9 cellular contexts compared by ENCODE assay signal in the genomic region with DNA sequence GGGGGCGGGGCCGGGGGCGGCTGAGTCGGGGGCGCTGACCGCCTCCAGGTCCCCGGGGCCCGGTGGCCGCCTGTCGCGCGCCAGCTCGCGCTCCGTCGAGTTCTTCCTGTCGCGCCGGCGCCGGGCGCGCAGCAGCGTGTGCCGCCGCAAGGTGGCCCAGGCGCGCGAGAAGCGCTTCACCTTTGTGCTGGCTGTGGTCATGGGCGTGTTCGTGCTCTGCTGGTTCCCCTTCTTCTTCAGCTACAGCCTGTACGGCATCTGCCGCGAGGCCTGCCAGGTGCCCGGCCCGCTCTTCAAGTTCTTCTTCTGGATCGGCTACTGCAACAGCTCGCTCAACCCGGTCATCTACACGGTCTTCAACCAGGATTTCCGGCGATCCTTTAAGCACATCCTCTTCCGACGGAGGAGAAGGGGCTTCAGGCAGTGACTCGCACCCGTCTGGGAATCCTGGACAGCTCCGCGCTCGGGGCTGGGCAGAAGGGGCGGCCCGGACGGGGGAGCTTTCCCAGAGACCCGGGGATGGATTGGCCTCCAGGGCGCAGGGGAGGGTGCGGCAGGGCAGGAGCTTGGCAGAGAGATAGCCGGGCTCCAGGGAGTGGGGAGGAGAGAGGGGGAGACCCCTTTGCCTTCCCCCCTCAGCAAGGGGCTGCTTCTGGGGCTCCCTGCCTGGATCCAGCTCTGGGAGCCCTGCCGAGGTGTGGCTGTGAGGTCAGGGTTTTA. TPM values are rescaled to one million over a fixed set of nuclear protein-coding genes. Genes with fewer than 3 reads are reported as not detected.
A peak's percentile ranks its signal among the peaks of the same experiment; 100 is the strongest.
DNase-seq lines count a peak whose midpoint lies in the region; ATAC-seq and TF ChIP-seq lines count a peak whose summit lies in the region.
"Had no signal": no experiment of that assay in that cellular context is flagged by ENCODE, and none has a peak within 500 bp of the region (broad histone marks: within the 10 kb centered on the region; RNA-seq: fewer than 3 reads in every experiment).

No MANE protein-coding gene starts in this region.

- H3K4me1 Mint-ChIP-seq in IgD-negative memory B cell (peaks cover 0 to 4% (median 1%) of the 10 kb centered on the region in 3 donors), chondrocyte (ENCODE audit: low read depth) (peaks cover 8% of the 10 kb centered on the region), naive B cell (peaks cover 3 to 11% (median 5%) of the 10 kb centered on the region in 3 donors)

- peak in 1 of 2 donors; percentile 27 for ATAC-seq in naive B cell (ENCODE audit: low read depth in 2 of 2)
- ATAC-seq in HG03354 (IDR thresholded peaks at IDR 0.05; ENCODE audit: poor library complexity, severe bottlenecking, unreplicated experiment), result no peak
- ATAC-seq in GM21381 (IDR thresholded peaks at IDR 0.05; ENCODE audit: unreplicated experiment), result no peak
- ATAC-seq in HG02870 (IDR thresholded peaks at IDR 0.05; ENCODE audit: unreplicated experiment), result no peak
- ATAC-seq: K562 had no signal

- TF ChIP-seq CTCF in chondrocyte (IDR thresholded peaks at IDR 0.05), result no peak

- no peak overlapping the region for H3K27ac Mint-ChIP-seq in IgD-negative memory B cell
- H3K27ac Mint-ChIP-seq in chondrocyte (ENCODE audit: unreplicated experiment), result no peak overlapping the region
- peak overlapping the region in 2 of 6 donors; percentile 56 to 74 for H3K27ac Mint-ChIP-seq in naive B cell

- peaks cover 34% of the 10 kb centered on the region for H3K27me3 Mint-ChIP-seq in IgD-negative memory B cell
- H3K27me3 Mint-ChIP-seq in chondrocyte (ENCODE audit: low read depth), result peaks cover 41% of the 10 kb centered on the region
- H3K27me3 Mint-ChIP-seq in naive B cell, result peaks cover 13 to 60% (median 44%) of the 10 kb centered on the region in 3 donors

- H3K9me3 Mint-ChIP-seq in IgD-negative memory B cell, result peaks cover 0 to 2% (median 0%) of the 10 kb centered on the region in 3 donors
- no peaks in the 10 kb centered on the region for H3K9me3 Mint-ChIP-seq in chondrocyte (ENCODE audit: low read depth)
- H3K9me3 Mint-ChIP-seq in naive B cell, result peaks cover 0 to 2% (median 0%) of the 10 kb centered on the region in 7 donors

- DNase-seq in D341Med (ENCODE audit: low spot score) (peak; percentile 83), chondrocyte (ENCODE audit: low spot score) (no peak), naive B cell (no peak), NCI-H1048 (lab: John Stamatoyannopoulos, UW) (no peak)

- H3K4me3 Mint-ChIP-seq in IgD-negative memory B cell, result peak overlapping the region; percentile 18 to 81 (median 50)
- H3K4me3 Mint-ChIP-seq in chondrocyte (ENCODE audit: unreplicated experiment), result peak overlapping the region; percentile 61
- H3K4me3 Mint-ChIP-seq in naive B cell, result peak overlapping the region in 6 of 8 donors; percentile 25 to 64 (median 51)

- no peaks in the 10 kb centered on the region for H3K36me3 Mint-ChIP-seq in IgD-negative memory B cell
- peaks cover 1% of the 10 kb centered on the region for H3K36me3 Mint-ChIP-seq in chondrocyte (ENCODE audit: low read depth)
- no peaks in the 10 kb centered on the region for H3K36me3 Mint-ChIP-seq in naive B cell

RNA-seq across cellular contexts. Expression of a gene that starts 1.5 kb away (rescaled TPM):
- polyA plus RNA-seq in IgD-negative memory B cell (not detected), naive B cell (ENCODE audit: low read depth in 6 of 6) (not detected)
- total RNA-seq in chondrocyte, result 0.99 to 1.6 TPM (median 1.5 TPM) in 3 replicates
